14 cellular contexts compared by ENCODE assay signal in genomic region chr3:106981392-106981791, GRCh38.
A peak's percentile ranks its signal among the peaks of the same experiment; 100 is the strongest.
DNase-seq lines count a peak whose midpoint lies in the region; ATAC-seq and TF ChIP-seq lines count a peak whose summit lies in the region.
"Had no signal": no experiment of that assay in that cellular context is flagged by ENCODE, and none has a peak within 500 bp of the region (broad histone marks: within the 10 kb centered on the region; RNA-seq: fewer than 3 reads in every experiment).

No MANE protein-coding gene starts in this region.

- ATAC-seq in HG02884 (IDR thresholded peaks at IDR 0.05; ENCODE audit: unreplicated experiment) (no peak), HG03280 (IDR thresholded peaks at IDR 0.05; ENCODE audit: unreplicated experiment) (no peak)
- ATAC-seq: K562 had no signal

- H2AFZ ChIP-seq in Loucy (ENCODE audit: low read length) = 0 out of 2 replicates have a peak overlapping the region, but pooled peaks have one; percentile 49
- no peak overlapping the region for H2AFZ ChIP-seq in trophoblast cell (ENCODE audit: insufficient read depth, low read length, poor library complexity)

- H3K27ac ChIP-seq in trophoblast cell (ENCODE audit: low read depth, low read length) = no peak overlapping the region
- no peak overlapping the region for H3K27ac ChIP-seq in esophagus muscularis mucosa (replicated peaks in 1 of 4)
- H3K27ac ChIP-seq: BLaER1 had no signal

- H2BK120ac ChIP-seq in trophoblast cell (ENCODE audit: insufficient read depth, low read length, poor library complexity) = no peak overlapping the region

- no CpG with 5 or more reads among the region's 1 CpG for WGBS in trophoblast cell (ENCODE audit: extremely low coverage, insufficient coverage, insufficient read length)
- WGBS in esophagus muscularis mucosa = 64% methylated on average over 1 of the region's 1 CpG

- TF ChIP-seq POLR2A in esophagus muscularis mucosa (IDR thresholded peaks at IDR 0.05; ENCODE audit: low read depth) = no peak

- no peaks in the 10 kb centered on the region for H3K36me3 ChIP-seq in Loucy (ENCODE audit: insufficient read depth, low read length)
- H3K36me3 ChIP-seq in trophoblast cell (ENCODE audit: control insufficient read depth in 1 of 2, insufficient read depth in 2 of 2, low read length in 2 of 2) = no peaks in the 10 kb centered on the region
- H3K36me3 ChIP-seq in esophagus muscularis mucosa = no peaks in the 10 kb centered on the region
- H3K36me3 ChIP-seq: BLaER1 had no signal

- intact Hi-C loops in esophagus muscularis mucosa (cut with DNase I) = no loop called here

- no peaks in the 10 kb centered on the region for H3K9me2 ChIP-seq in Loucy (replicated peaks; ENCODE audit: low read depth, low read length)

- no peaks in the 10 kb centered on the region for H3K79me1 ChIP-seq in trophoblast cell (ENCODE audit: low read length)

- no peak overlapping the region for H4K8ac ChIP-seq in trophoblast cell (ENCODE audit: low read depth, low read length)

- H3K4me3 ChIP-seq in Loucy (ENCODE audit: low read length, poor library complexity, severe bottlenecking) (no peak overlapping the region), trophoblast cell (ENCODE audit: low read depth, low read length) (no peak overlapping the region), esophagus muscularis mucosa (no peak overlapping the region)
- H3K4me3 ChIP-seq: BLaER1, K562 had no signal

- H3K9ac ChIP-seq in Loucy (ENCODE audit: low read depth, low read length, poor library complexity, severe bottlenecking) = no peak overlapping the region
- peak overlapping the region; percentile 47 for H3K9ac ChIP-seq in trophoblast cell (ENCODE audit: low read length)
- H3K9ac ChIP-seq: BLaER1 had no signal

- H4K12ac ChIP-seq in trophoblast cell (ENCODE audit: low read depth, low read length) = no peak overlapping the region

- H3K4me2 ChIP-seq in Loucy (ENCODE audit: low read depth, low read length, poor library complexity, severe bottlenecking) (no peak overlapping the region), trophoblast cell (ENCODE audit: low read length) (no peak overlapping the region)
- H3K4me2 ChIP-seq: BLaER1 had no signal

- no peak overlapping the region for H3K14ac ChIP-seq in trophoblast cell (ENCODE audit: low read length)

- no peak overlapping the region for H3K18ac ChIP-seq in trophoblast cell (ENCODE audit: low read length)

- TF ChIP-seq EP300 in esophagus muscularis mucosa (IDR thresholded peaks at IDR 0.05) = no peak

- H3K23ac ChIP-seq in trophoblast cell (ENCODE audit: low read length) = no peak overlapping the region

- no peak overlapping the region for H3K4ac ChIP-seq in trophoblast cell (ENCODE audit: low read depth, low read length)

- H2BK5ac ChIP-seq in trophoblast cell (ENCODE audit: low read depth, low read length, poor library complexity) = no peak overlapping the region

- no peak overlapping the region for H2BK12ac ChIP-seq in trophoblast cell (ENCODE audit: low read length)

- H3K9me3 ChIP-seq in Loucy (ENCODE audit: insufficient read depth, low read depth, low read length) = no peaks in the 10 kb centered on the region
- H3K9me3 ChIP-seq in trophoblast cell (ENCODE audit: insufficient read depth, low read depth, low read length) = no peaks in the 10 kb centered on the region
- no peaks in the 10 kb centered on the region for H3K9me3 ChIP-seq in esophagus muscularis mucosa
- H3K9me3 ChIP-seq: BLaER1 had no signal

- H4K20me1 ChIP-seq in Loucy (ENCODE audit: insufficient read depth, low read length, poor library complexity, severe bottlenecking) = no peaks in the 10 kb centered on the region
- H4K20me1 ChIP-seq: BLaER1 had no signal

- H3K79me2 ChIP-seq in Loucy (ENCODE audit: insufficient read depth, low read length) = no peaks in the 10 kb centered on the region
- H3K79me2 ChIP-seq in trophoblast cell (ENCODE audit: control insufficient read depth, insufficient read depth, low read length, poor library complexity) = no peaks in the 10 kb centered on the region

- H4K91ac ChIP-seq in trophoblast cell (ENCODE audit: low read depth, low read length) = no peak overlapping the region

- H3K4me1 ChIP-seq in Loucy (ENCODE audit: insufficient read depth, low read length, poor library complexity, severe bottlenecking) (no peaks in the 10 kb centered on the region), trophoblast cell (ENCODE audit: control insufficient read depth in 1 of 2, insufficient read depth in 2 of 2, low read length in 2 of 2) (no peaks in the 10 kb centered on the region), esophagus muscularis mucosa (peaks cover 0 to 5% (median 0%) of the 10 kb centered on the region in 4 donors)
- H3K4me1 ChIP-seq: BLaER1 had no signal

- H3K27me3 ChIP-seq in Loucy (ENCODE audit: insufficient read depth, low read length, poor library complexity, severe bottlenecking) (no peaks in the 10 kb centered on the region), trophoblast cell (ENCODE audit: insufficient read depth, low read length) (no peaks in the 10 kb centered on the region), esophagus muscularis mucosa (no peaks in the 10 kb centered on the region)
- H3K27me3 ChIP-seq: BLaER1 had no signal

- DNase-seq in COLO829 (ENCODE audit: low spot score) = peak; percentile 13
- peak; percentile 10 for DNase-seq in amniotic epithelial cell (ENCODE audit: low read depth)
- DNase-seq in trophoblast cell = no peak
- DNase-seq in esophagus muscularis mucosa (ENCODE audit: extremely low spot score) = no peak
- DNase-seq: 8988T; AML-193; CD8-positive, alpha-beta memory T cell; DMS 273 treated with DMSO at 0.1 percent for 48 hours; H7 had no signal

- TF ChIP-seq CTCF in Loucy (conservative IDR thresholded peaks at IDR 0.05; ENCODE audit: low read length) (no peak), esophagus muscularis mucosa (IDR thresholded peaks at IDR 0.05) (no peak)

- no peak overlapping the region for H2AK5ac ChIP-seq in trophoblast cell (ENCODE audit: low read length)

- H3F3A ChIP-seq in Loucy (ENCODE audit: low read depth) = no peaks in the 10 kb centered on the region

Comparison
In these comparisons a context has a peak if more than half of its experiments do, and no peak if none do; other contexts are left out.
1. DNase-seq: peak in COLO829 (single experiment) and amniotic epithelial cell (single experiment); none in trophoblast cell (0 of 2) and esophagus muscularis mucosa (single experiment).